2 cellular contexts compared by ENCODE assay signal in genomic region chr10:119670717-119671116, GRCh38.
A peak's percentile ranks its signal among the peaks of the same experiment; 100 is the strongest.
TF ChIP-seq lines count a peak whose summit lies in the region.

No MANE protein-coding gene starts in this region.

TF ChIP-seq in GM23338, 12 proteins besides CTCF, POLR2A, EP300 and RAD21:
- TF ChIP-seq, protein P1, sequence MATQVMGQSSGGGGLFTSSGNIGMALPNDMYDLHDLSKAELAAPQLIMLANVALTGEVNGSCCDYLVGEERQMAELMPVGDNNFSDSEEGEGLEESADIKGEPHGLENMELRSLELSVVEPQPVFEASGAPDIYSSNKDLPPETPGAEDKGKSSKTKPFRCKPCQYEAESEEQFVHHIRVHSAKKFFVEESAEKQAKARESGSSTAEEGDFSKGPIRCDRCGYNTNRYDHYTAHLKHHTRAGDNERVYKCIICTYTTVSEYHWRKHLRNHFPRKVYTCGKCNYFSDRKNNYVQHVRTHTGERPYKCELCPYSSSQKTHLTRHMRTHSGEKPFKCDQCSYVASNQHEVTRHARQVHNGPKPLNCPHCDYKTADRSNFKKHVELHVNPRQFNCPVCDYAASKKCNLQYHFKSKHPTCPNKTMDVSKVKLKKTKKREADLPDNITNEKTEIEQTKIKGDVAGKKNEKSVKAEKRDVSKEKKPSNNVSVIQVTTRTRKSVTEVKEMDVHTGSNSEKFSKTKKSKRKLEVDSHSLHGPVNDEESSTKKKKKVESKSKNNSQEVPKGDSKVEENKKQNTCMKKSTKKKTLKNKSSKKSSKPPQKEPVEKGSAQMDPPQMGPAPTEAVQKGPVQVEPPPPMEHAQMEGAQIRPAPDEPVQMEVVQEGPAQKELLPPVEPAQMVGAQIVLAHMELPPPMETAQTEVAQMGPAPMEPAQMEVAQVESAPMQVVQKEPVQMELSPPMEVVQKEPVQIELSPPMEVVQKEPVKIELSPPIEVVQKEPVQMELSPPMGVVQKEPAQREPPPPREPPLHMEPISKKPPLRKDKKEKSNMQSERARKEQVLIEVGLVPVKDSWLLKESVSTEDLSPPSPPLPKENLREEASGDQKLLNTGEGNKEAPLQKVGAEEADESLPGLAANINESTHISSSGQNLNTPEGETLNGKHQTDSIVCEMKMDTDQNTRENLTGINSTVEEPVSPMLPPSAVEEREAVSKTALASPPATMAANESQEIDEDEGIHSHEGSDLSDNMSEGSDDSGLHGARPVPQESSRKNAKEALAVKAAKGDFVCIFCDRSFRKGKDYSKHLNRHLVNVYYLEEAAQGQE (IDR thresholded peaks at IDR 0.05; ENCODE audit: unreplicated experiment), result no peak
- no peak for TF ChIP-seq STAT1 (IDR thresholded peaks at IDR 0.05; ENCODE audit: unreplicated experiment)
- no peak for TF ChIP-seq NANOG (IDR thresholded peaks at IDR 0.05; ENCODE audit: borderline replicate concordance)
- TF ChIP-seq ZNF462 (CRISPR knock-in tag; IDR thresholded peaks at IDR 0.05), result no peak
- no peak for TF ChIP-seq EZH2 (IDR thresholded peaks at IDR 0.05; ENCODE audit: low read depth, unreplicated experiment)
- no peak for TF ChIP-seq EZH2phosphoT487 (IDR thresholded peaks at IDR 0.05; ENCODE audit: unreplicated experiment)
- no peak for TF ChIP-seq CREB1 (CRISPR knock-in tag; IDR thresholded peaks at IDR 0.05; ENCODE audit: low read depth)
- TF ChIP-seq ZNF331 (CRISPR knock-in tag; IDR thresholded peaks at IDR 0.05; ENCODE audit: low read depth), result no peak
- TF ChIP-seq POLR2AphosphoS5 (IDR thresholded peaks at IDR 0.05; ENCODE audit: low read depth), result no peak
- no peak for TF ChIP-seq JUNB (IDR thresholded peaks at IDR 0.05; ENCODE audit: unreplicated experiment)
- TF ChIP-seq, protein P2, sequence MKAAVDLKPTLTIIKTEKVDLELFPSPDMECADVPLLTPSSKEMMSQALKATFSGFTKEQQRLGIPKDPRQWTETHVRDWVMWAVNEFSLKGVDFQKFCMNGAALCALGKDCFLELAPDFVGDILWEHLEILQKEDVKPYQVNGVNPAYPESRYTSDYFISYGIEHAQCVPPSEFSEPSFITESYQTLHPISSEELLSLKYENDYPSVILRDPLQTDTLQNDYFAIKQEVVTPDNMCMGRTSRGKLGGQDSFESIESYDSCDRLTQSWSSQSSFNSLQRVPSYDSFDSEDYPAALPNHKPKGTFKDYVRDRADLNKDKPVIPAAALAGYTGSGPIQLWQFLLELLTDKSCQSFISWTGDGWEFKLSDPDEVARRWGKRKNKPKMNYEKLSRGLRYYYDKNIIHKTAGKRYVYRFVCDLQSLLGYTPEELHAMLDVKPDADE (IDR thresholded peaks at IDR 0.05), result no peak
- no peak for TF ChIP-seq ZNF114 (CRISPR knock-in tag; IDR thresholded peaks at IDR 0.05)
TF ChIP-seq in GM23338: peak in this region for 0.

TF ChIP-seq in SK-N-SH, 30 proteins besides CTCF, POLR2A, EP300 and RAD21 (continued from another document):
- TF ChIP-seq FOSL2 (IDR thresholded peaks at IDR 0.05; ENCODE audit: borderline replicate concordance, low read depth) (peak; percentile 85; the same call in 1 of the 2 replicates), MXI1 (IDR thresholded peaks at IDR 0.05; ENCODE audit: low read depth, low read length) (no peak), ELF1 (IDR thresholded peaks at IDR 0.05) (no peak), TCF12 (IDR thresholded peaks at IDR 0.05) (peak; percentile 86), NFIC (IDR thresholded peaks at IDR 0.05; ENCODE audit: borderline replicate concordance) (peak; percentile 82), TEAD4 (IDR thresholded peaks at IDR 0.05; ENCODE audit: borderline replicate concordance, insufficient read depth) (0 out of 2 replicates have a peak, but pooled peaks have one; percentile 46), EZH2phosphoT487 (IDR thresholded peaks at IDR 0.05; ENCODE audit: borderline replicate concordance, low read depth) (no peak), RXRA (IDR thresholded peaks at IDR 0.05; ENCODE audit: borderline replicate concordance, low read depth) (peak; percentile 43; the same call in 1 of the 2 replicates)
- TF ChIP-seq, protein P3, sequence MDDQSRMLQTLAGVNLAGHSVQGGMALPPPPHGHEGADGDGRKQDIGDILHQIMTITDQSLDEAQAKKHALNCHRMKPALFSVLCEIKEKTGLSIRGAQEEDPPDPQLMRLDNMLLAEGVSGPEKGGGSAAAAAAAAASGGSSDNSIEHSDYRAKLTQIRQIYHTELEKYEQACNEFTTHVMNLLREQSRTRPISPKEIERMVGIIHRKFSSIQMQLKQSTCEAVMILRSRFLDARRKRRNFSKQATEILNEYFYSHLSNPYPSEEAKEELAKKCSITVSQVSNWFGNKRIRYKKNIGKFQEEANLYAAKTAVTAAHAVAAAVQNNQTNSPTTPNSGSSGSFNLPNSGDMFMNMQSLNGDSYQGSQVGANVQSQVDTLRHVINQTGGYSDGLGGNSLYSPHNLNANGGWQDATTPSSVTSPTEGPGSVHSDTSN (IDR thresholded peaks at IDR 0.05), result peak; percentile 69
